Comparison of ENCODE assay signal across 8 cellular contexts in the genomic region with DNA sequence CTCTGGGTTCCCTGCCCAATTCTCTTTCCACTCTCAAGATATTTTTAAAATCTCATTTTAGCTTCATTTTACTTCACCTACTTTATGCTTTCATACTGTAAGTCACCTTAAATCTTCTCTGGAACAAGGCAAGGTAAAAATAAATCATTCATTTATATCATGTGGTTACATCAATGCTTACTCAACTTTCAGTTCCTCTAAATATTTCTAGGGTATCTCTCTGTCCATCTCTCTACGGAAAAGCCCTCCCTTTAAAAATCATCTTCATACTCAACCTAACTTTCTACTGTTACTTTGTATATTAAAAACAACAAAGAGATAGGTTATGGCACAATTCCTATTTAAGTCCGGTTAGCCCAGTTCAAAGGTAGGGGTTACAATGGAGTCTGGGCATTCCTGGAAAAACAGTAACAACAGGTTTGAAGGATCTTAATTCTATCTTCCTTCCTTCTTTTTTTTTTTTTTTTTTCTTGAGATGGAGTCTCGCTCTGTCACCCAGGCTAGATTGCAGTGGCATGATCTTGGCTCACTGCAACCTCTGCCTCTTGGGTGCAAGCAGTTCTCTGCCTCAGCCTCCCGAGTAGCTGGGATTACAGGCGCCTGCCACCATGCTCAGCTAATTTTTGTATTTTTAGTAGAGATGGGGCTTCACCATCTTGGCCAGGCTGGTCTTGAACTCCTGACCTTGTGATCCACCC.
DNase-seq lines count a peak whose midpoint lies in the region; ATAC-seq and TF ChIP-seq lines count a peak whose summit lies in the region.
"Not testable (repeated sequence)": the region's sequence is repeated elsewhere in the genome, so short reads cannot be mapped to it uniquely, and the experiment has no call there.

No MANE protein-coding gene starts in this region.

- not testable (repeated sequence) for H3K4me1 Mint-ChIP-seq in activated naive CD8-positive, alpha-beta T cell (ENCODE audit: low read depth)

- H3K27ac Mint-ChIP-seq in activated naive CD8-positive, alpha-beta T cell = peak overlapping the region; percentile 70

- peak overlapping the region; percentile 25; the same call in 1 of the 2 replicates for H3K27ac ChIP-seq in DOHH2 (ENCODE audit: low read depth, low read length)

- not testable (repeated sequence) for H3K27me3 ChIP-seq in DOHH2 (ENCODE audit: control insufficient read depth, low read length)

- not testable (repeated sequence) for H3K9me3 Mint-ChIP-seq in activated naive CD8-positive, alpha-beta T cell (ENCODE audit: low read depth)

- not testable (repeated sequence) for H3K9me3 ChIP-seq in DOHH2 (ENCODE audit: control insufficient read depth, insufficient read depth, low read length)

- H3F3A ChIP-seq in DOHH2 (ENCODE audit: control insufficient read depth, insufficient read depth) = not testable (repeated sequence)

- not testable (repeated sequence) for H3K27me3 Mint-ChIP-seq in activated naive CD8-positive, alpha-beta T cell

- H3K4me3 Mint-ChIP-seq in activated naive CD8-positive, alpha-beta T cell = not testable (repeated sequence)

- H3K79me2 ChIP-seq in DOHH2 (ENCODE audit: control insufficient read depth, low read length) = not testable (repeated sequence)

- not testable (repeated sequence) for TF ChIP-seq CTCF in DOHH2 (IDR thresholded peaks at IDR 0.05; ENCODE audit: low read depth, low read length, poor library complexity, severe bottlenecking)

- H3K9me2 ChIP-seq in DOHH2 (replicated peaks; ENCODE audit: control insufficient read depth, low read length) = not testable (repeated sequence)

- H3K4me2 ChIP-seq in DOHH2 (ENCODE audit: low read length) = peak overlapping the region; percentile 56

- not testable (repeated sequence) for H4K20me1 ChIP-seq in DOHH2 (ENCODE audit: control insufficient read depth, insufficient read depth, low read depth, low read length)

- peak; percentile 96 for ATAC-seq in GM18867 (IDR thresholded peaks at IDR 0.05; ENCODE audit: unreplicated experiment)
- peak; percentile 70 for ATAC-seq in GM19455 (IDR thresholded peaks at IDR 0.05; ENCODE audit: unreplicated experiment)
- ATAC-seq in GM21825 (IDR thresholded peaks at IDR 0.05; ENCODE audit: unreplicated experiment) = peak; percentile 94
- peak; percentile 77 for ATAC-seq in HG03039 (IDR thresholded peaks at IDR 0.05; ENCODE audit: unreplicated experiment)
- peak; percentile 96 for ATAC-seq in HG03457 (IDR thresholded peaks at IDR 0.05; ENCODE audit: unreplicated experiment)

- peak overlapping the region; percentile 42 for H3K4me3 ChIP-seq in DOHH2 (ENCODE audit: low read length)

- H3K36me3 Mint-ChIP-seq in activated naive CD8-positive, alpha-beta T cell = peaks cover 11% of the 10 kb centered on the region

- DNase-seq in NOMO-1 treated with DMSO at 0.1 percent for 48 hours (lab: John Stamatoyannopoulos, UW; ENCODE audit: unreplicated experiment) = peak; percentile 89

- peaks cover 25% of the 10 kb centered on the region for H3K4me1 ChIP-seq in DOHH2 (ENCODE audit: control insufficient read depth, low read length)

- not testable (repeated sequence) for H3K36me3 ChIP-seq in DOHH2 (ENCODE audit: control insufficient read depth, low read length)

Comparison
In these comparisons a context has a peak if more than half of its experiments do, and no peak if none do; other contexts are left out.
1. Peak in every context shown above with its lines: DNase-seq, ATAC-seq, H3K4me3 ChIP-seq and H3K27ac ChIP-seq.